ENCODE assay signal across 14 cellular contexts in the genomic region with DNA sequence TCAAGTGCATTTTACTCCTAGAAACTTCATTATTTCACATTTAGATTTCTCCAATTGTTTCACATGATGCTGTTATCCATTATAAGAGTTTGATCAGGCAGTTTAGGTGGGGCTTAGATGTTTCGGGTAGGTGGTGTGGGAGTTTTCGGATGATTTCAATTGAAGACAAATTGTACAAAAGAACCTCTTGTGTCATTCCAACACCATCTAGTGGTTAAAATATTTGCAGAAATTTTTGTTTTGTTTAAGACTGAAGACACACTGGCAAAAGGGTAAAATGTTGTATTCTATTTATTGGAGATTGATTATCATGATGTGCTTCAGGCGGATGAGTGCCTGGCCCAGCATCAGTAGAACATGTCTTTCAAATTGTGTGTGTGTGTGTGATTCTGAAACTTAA.
DNase-seq lines count a peak whose midpoint lies in the region; ATAC-seq and TF ChIP-seq lines count a peak whose summit lies in the region.
"Had no signal": no experiment of that assay in that cellular context is flagged by ENCODE, and none has a peak within 500 bp of the region (broad histone marks: within the 10 kb centered on the region; RNA-seq: fewer than 3 reads in every experiment).

No MANE protein-coding gene starts in this region.

- no peak for TF ChIP-seq EP300 in SK-N-SH (IDR thresholded peaks at IDR 0.05; ENCODE audit: borderline replicate concordance in 1 of 2, low read depth in 1 of 2, low read length in 1 of 2)

- H4K20me1 ChIP-seq in SK-N-SH (ENCODE audit: insufficient read depth) = no peaks in the 10 kb centered on the region

- POLR2A ChIA-PET in SK-N-SH (lab: Yijun Ruan, JAX) (no interaction called here), Panc1 (lab: Charles Lee) (no interaction called here)

- 0 out of 2 replicates have a peak, but pooled peaks have one; percentile 15 for TF ChIP-seq RAD21 in SK-N-SH (IDR thresholded peaks at IDR 0.05; ENCODE audit: low read length)

- H3K27ac ChIP-seq in SK-N-SH (ENCODE audit: low read depth in 2 of 2, low read length in 1 of 2) (no peak overlapping the region), Panc1 (ENCODE audit: low read length) (no peak overlapping the region), uterus (no peak overlapping the region)

- H3K4me2 ChIP-seq in SK-N-SH = no peak overlapping the region

- no peaks in the 10 kb centered on the region for H3K79me2 ChIP-seq in SK-N-SH (ENCODE audit: insufficient read depth)

- H3K27me3 ChIP-seq in SK-N-SH (ENCODE audit: insufficient read depth) = no peaks in the 10 kb centered on the region
- H3K27me3 ChIP-seq in Panc1 (ENCODE audit: control insufficient read depth, insufficient read depth, low read length) = no peaks in the 10 kb centered on the region
- H3K27me3 ChIP-seq in uterus = peaks cover 0 to 4% of the 10 kb centered on the region in 2 donors

- DNase-seq in SK-N-SH = no peak
- DNase-seq in Panc1 (ENCODE audit: low read depth, low spot score) = no peak
- DNase-seq in fibroblast of the aortic adventitia (ENCODE audit: low read depth) = peak; percentile 1
- no peak for DNase-seq in uterus
- no peak for DNase-seq in ACHN
- DNase-seq in NCI-H1436 treated with DMSO at 0.1 percent for 48 hours (lab: John Stamatoyannopoulos, UW) = no peak
- DNase-seq: activated CD4-positive, alpha-beta T cell treated with anti-CD3 and anti-CD28 coated beads for 4 hours; activated naive CD8-positive, alpha-beta T cell treated with anti-CD3 and anti-CD28 coated beads, Interleukin-2, amount 10 ng/mL, durations not matched to agents 7 days and 5 days; activated T-cell treated with anti-CD3 and anti-CD28 coated beads, Interleukin-2, amount 50 U/mL, for 24 hours; GOT3; NCI-H1105; NCI-H345 had no signal

- intact Hi-C loops in Panc1 (cut with micrococcal nuclease; ENCODE audit: unreplicated experiment) (no loop called here), uterus (cut with DNase I; ENCODE audit: low total_unique reads) (no loop called here)

- H3K4me3 ChIP-seq in SK-N-SH (ENCODE audit: low read depth in 2 of 2, low read length in 1 of 2) (no peak overlapping the region), Panc1 (ENCODE audit: low read depth in 2 of 2, low read length in 2 of 2) (no peak overlapping the region), fibroblast of the aortic adventitia (ENCODE audit: low read depth, low read length) (no peak overlapping the region), uterus (no peak overlapping the region)

- ATAC-seq in SK-N-SH treated with all-trans-retinoic acid at 6 μM for 48 hours = no peak
- no peak for ATAC-seq in Panc1
- ATAC-seq in HG03460 (IDR thresholded peaks at IDR 0.05; ENCODE audit: unreplicated experiment) = no peak

- H3K9me2 ChIP-seq in SK-N-SH = no peaks in the 10 kb centered on the region

- BruUV-seq in Panc1 (replicated peaks; lab: Mats Ljungman, UMichigan) = no TSS peak

- H2AFZ ChIP-seq in SK-N-SH (ENCODE audit: low read depth) = no peak overlapping the region

- no peak overlapping the region for H3K9ac ChIP-seq in SK-N-SH

- CTCF ChIA-PET in SK-N-SH (lab: Yijun Ruan, JAX) (interaction anchor here (1.0 kb wide), 1 partner anchor 10 kb away, joined by 3 read pairs; no protein-coding TSS in a partner anchor), Panc1 (lab: Charles Lee) (no interaction called here)

- H3K9me3 ChIP-seq in SK-N-SH (no peaks in the 10 kb centered on the region), Panc1 (ENCODE audit: control insufficient read depth, insufficient read depth, low read depth, low read length) (no peaks in the 10 kb centered on the region), uterus (no peaks in the 10 kb centered on the region)

- H3K36me3 ChIP-seq in SK-N-SH (replicated peaks in 1 of 2; ENCODE audit: control insufficient read depth in 1 of 2, insufficient read depth in 2 of 2, low read length in 1 of 2) (no peaks in the 10 kb centered on the region), Panc1 (ENCODE audit: control insufficient read depth, insufficient read depth, low read length) (no peaks in the 10 kb centered on the region), uterus (no peaks in the 10 kb centered on the region)

- TF ChIP-seq CTCF in SK-N-SH (IDR thresholded peaks at IDR 0.05) = peak; percentile 36
- TF ChIP-seq CTCF in Panc1 (IDR thresholded peaks at IDR 0.05) = peak; percentile 18; the same call in 1 of the 2 replicates
- no peak for TF ChIP-seq CTCF in fibroblast of the aortic adventitia (IDR thresholded peaks at IDR 0.05; ENCODE audit: insufficient read depth, low read length)
- TF ChIP-seq CTCF in uterus (IDR thresholded peaks at IDR 0.05) = peak in 3 of 4 experiments; percentile 5 to 33 (median 14)

- in situ Hi-C loops in Panc1 (cut with HindIII; ENCODE audit: low pct_unique_long_range_greater_than_20kb, low sequenced_read_pairs) (no loop called here), ACHN (cut with HindIII; ENCODE audit: low pct_ligation_motif_present, low pct_unique_long_range_greater_than_20kb, low sequenced_read_pairs) (no loop called here)

- H3K4me1 ChIP-seq in SK-N-SH (ENCODE audit: control insufficient read depth in 1 of 2, insufficient read depth in 2 of 2, low read depth in 1 of 2, low read length in 1 of 2) = no peaks in the 10 kb centered on the region
- no peaks in the 10 kb centered on the region for H3K4me1 ChIP-seq in Panc1 (ENCODE audit: control insufficient read depth, insufficient read depth, low read length)
- no peaks in the 10 kb centered on the region for H3K4me1 ChIP-seq in uterus

- H3F3A ChIP-seq in SK-N-SH (replicated peaks; ENCODE audit: insufficient read depth) = no peaks in the 10 kb centered on the region

- TF ChIP-seq POLR2A in uterus (IDR thresholded peaks at IDR 0.05) = no peak

- WGBS in SK-N-SH (ENCODE audit: low lambda C conversion rate) = 3% methylated on average over 3 of the region's 3 CpGs

TF ChIP-seq in SK-N-SH, 30 proteins besides CTCF, POLR2A, EP300 and RAD21:
- TF ChIP-seq MXI1 (IDR thresholded peaks at IDR 0.05; ENCODE audit: low read depth, low read length) (no peak), FOSL2 (IDR thresholded peaks at IDR 0.05; ENCODE audit: borderline replicate concordance, low read depth) (no peak), GATA2 (CRISPR knock-in tag; IDR thresholded peaks at IDR 0.05) (no peak)

TF ChIP-seq in SK-N-SH treated with all-trans-retinoic acid at 6 μM for 48 hours, 23 proteins besides CTCF, POLR2A, EP300 and RAD21:
- TF ChIP-seq, protein P1, sequence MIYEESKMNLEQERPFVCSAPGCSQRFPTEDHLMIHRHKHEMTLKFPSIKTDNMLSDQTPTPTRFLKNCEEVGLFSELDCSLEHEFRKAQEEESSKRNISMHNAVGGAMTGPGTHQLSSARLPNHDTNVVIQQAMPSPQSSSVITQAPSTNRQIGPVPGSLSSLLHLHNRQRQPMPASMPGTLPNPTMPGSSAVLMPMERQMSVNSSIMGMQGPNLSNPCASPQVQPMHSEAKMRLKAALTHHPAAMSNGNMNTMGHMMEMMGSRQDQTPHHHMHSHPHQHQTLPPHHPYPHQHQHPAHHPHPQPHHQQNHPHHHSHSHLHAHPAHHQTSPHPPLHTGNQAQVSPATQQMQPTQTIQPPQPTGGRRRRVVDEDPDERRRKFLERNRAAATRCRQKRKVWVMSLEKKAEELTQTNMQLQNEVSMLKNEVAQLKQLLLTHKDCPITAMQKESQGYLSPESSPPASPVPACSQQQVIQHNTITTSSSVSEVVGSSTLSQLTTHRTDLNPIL (CRISPR knock-in tag; IDR thresholded peaks at IDR 0.05; ENCODE audit: low read depth) = no peak
- TF ChIP-seq ZFP30 (CRISPR knock-in tag; IDR thresholded peaks at IDR 0.05) (no peak), BACH2 (CRISPR knock-in tag; IDR thresholded peaks at IDR 0.05; ENCODE audit: borderline replicate concordance) (no peak), RARB (CRISPR knock-in tag; IDR thresholded peaks at IDR 0.05) (no peak), PPARA (CRISPR knock-in tag; IDR thresholded peaks at IDR 0.05; ENCODE audit: borderline replicate concordance) (no peak), ARNTL (CRISPR knock-in tag; IDR thresholded peaks at IDR 0.05; ENCODE audit: borderline replicate concordance, low read depth) (no peak), TCF4 (CRISPR knock-in tag; IDR thresholded peaks at IDR 0.05; ENCODE audit: borderline replicate concordance) (no peak)
- TF ChIP-seq, protein P2, sequence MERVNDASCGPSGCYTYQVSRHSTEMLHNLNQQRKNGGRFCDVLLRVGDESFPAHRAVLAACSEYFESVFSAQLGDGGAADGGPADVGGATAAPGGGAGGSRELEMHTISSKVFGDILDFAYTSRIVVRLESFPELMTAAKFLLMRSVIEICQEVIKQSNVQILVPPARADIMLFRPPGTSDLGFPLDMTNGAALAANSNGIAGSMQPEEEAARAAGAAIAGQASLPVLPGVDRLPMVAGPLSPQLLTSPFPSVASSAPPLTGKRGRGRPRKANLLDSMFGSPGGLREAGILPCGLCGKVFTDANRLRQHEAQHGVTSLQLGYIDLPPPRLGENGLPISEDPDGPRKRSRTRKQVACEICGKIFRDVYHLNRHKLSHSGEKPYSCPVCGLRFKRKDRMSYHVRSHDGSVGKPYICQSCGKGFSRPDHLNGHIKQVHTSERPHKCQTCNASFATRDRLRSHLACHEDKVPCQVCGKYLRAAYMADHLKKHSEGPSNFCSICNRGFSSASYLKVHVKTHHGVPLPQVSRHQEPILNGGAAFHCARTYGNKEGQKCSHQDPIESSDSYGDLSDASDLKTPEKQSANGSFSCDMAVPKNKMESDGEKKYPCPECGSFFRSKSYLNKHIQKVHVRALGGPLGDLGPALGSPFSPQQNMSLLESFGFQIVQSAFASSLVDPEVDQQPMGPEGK (CRISPR knock-in tag; IDR thresholded peaks at IDR 0.05; ENCODE audit: borderline replicate concordance) = no peak
- TF ChIP-seq, protein P3, sequence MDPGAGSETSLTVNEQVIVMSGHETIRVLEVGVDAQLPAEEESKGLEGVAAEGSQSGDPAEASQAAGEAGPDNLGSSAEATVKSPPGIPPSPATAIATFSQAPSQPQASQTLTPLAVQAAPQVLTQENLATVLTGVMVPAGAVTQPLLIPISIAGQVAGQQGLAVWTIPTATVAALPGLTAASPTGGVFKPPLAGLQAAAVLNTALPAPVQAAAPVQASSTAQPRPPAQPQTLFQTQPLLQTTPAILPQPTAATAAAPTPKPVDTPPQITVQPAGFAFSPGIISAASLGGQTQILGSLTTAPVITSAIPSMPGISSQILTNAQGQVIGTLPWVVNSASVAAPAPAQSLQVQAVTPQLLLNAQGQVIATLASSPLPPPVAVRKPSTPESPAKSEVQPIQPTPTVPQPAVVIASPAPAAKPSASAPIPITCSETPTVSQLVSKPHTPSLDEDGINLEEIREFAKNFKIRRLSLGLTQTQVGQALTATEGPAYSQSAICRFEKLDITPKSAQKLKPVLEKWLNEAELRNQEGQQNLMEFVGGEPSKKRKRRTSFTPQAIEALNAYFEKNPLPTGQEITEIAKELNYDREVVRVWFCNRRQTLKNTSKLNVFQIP (CRISPR knock-in tag; IDR thresholded peaks at IDR 0.05; ENCODE audit: borderline replicate concordance, low read depth) = no peak
